22 cellular contexts compared by ENCODE assay signal in the genomic region with DNA sequence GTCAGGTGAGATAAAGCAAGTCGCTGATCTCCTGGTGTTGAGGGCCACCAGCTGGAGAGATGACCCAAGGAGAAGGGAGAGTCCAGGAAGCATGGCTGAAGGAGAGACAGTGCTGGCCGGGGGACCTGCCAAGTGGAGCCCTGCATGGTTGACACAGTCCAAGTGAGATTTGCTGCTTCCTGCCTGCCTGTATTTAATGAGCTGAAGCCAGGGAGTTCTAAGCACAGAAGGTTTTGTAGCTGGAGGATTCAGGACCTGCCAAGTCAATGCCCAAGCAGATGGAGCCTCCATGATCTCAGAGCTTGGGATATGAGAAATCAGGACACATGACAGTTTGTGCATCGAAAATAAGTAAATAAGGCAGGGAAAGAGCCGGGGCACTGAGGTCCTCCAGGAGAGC.
"Had no signal": no experiment of that assay in that cellular context is flagged by ENCODE, and none has a peak within 500 bp of the region (broad histone marks: within the 10 kb centered on the region; RNA-seq: fewer than 3 reads in every experiment).

No MANE protein-coding gene starts in this region.

- H3K36me3 ChIP-seq: left ventricle myocardium inferior, neutrophil, pancreas, upper lobe of right lung had no signal

- H3K27me3 Mint-ChIP-seq: activated naive CD8-positive, alpha-beta T cell treated with anti-CD3 and anti-CD28 coated beads for 36 hours; dendritic cell treated with granulocyte-macrophage colony-stimulating factor and Interleukin-4, amounts not matched to agents 40 ng/mL and 50 ng/mL, for 4 days had no signal

- H3K27me3 ChIP-seq: foreskin keratinocyte, neutrophil, pancreas, upper lobe of right lung had no signal

- H3K9me3 ChIP-seq: left ventricle myocardium inferior, neutrophil, pancreas, upper lobe of right lung had no signal

- DNase-seq: activated CD4-positive, alpha-beta T cell treated with anti-CD3 and anti-CD28 coated beads for 4 hours; activated CD4-positive, alpha-beta T cell treated with anti-CD3 and anti-CD28 coated beads, Interleukin-2, amount 50 U/mL, for 48 hours; activated CD4-positive, CD25-positive, alpha-beta regulatory T cell; activated CD8-positive, alpha-beta memory T cell treated with anti-CD3 and anti-CD28 coated beads, Interleukin-2, amount 50 U/mL, for 48 hours; activated naive CD4-positive, alpha-beta T cell treated with Interleukin-2 at 50 U/mL for 16 hours; activated naive CD8-positive, alpha-beta T cell treated with anti-CD3 and anti-CD28 coated beads for 36 hours; activated T-cell treated with anti-CD3 and anti-CD28 coated beads, Interleukin-2, amount 50 U/mL, for 4 hours; effector CD4-positive, alpha-beta T cell; foreskin keratinocyte; hippocampal formation; kidney glomerular epithelial cell; left ventricle myocardium inferior; naive thymus-derived CD8-positive, alpha-beta T cell; pancreas; right cardiac atrium; stimulated activated CD4-positive, alpha-beta T cell treated with anti-CD3 and anti-CD28 coated beads, Interleukin-4, amount 100 ng/mL, for 24 hours; stimulated activated naive CD8-positive, alpha-beta T cell treated with anti-CD3 and anti-CD28 coated beads, Interleukin-15, Interleukin-2, amounts not matched to agents 100 U/mL and 50 U/mL, for 24 hours; T-helper 1 cell; T-helper 9 cell; upper lobe of right lung had no signal

- ATAC-seq: activated T-cell treated with anti-CD3 and anti-CD28 coated beads, Interleukin-2, amount 50 U/mL, for 4 hours; foreskin keratinocyte; naive thymus-derived CD8-positive, alpha-beta T cell; pancreas; right cardiac atrium; stimulated activated naive CD8-positive, alpha-beta T cell treated with anti-CD3 and anti-CD28 coated beads, Interleukin-15, Interleukin-2, amounts not matched to agents 100 U/mL and 50 U/mL, for 24 hours had no signal

- H3K36me3 Mint-ChIP-seq: activated naive CD8-positive, alpha-beta T cell treated with anti-CD3 and anti-CD28 coated beads for 36 hours had no signal

- H3K4me1 Mint-ChIP-seq: activated naive CD8-positive, alpha-beta T cell treated with anti-CD3 and anti-CD28 coated beads for 36 hours had no signal

- H3K4me3 ChIP-seq: left ventricle myocardium inferior, pancreas, upper lobe of right lung had no signal

- H3K27ac ChIP-seq: foreskin keratinocyte, left ventricle myocardium inferior, neutrophil, pancreas, upper lobe of right lung had no signal

- H3K27ac Mint-ChIP-seq: activated naive CD8-positive, alpha-beta T cell treated with anti-CD3 and anti-CD28 coated beads for 36 hours; dendritic cell treated with granulocyte-macrophage colony-stimulating factor and Interleukin-4, amounts not matched to agents 40 ng/mL and 50 ng/mL, for 4 days had no signal

- H3K4me3 Mint-ChIP-seq: activated naive CD8-positive, alpha-beta T cell treated with anti-CD3 and anti-CD28 coated beads for 36 hours; activated T-cell treated with anti-CD3 and anti-CD28 coated beads, Interleukin-2, amount 50 U/mL, for 4 hours; dendritic cell treated with granulocyte-macrophage colony-stimulating factor and Interleukin-4, amounts not matched to agents 40 ng/mL and 50 ng/mL, for 4 days; naive thymus-derived CD8-positive, alpha-beta T cell had no signal

- H3K9me3 Mint-ChIP-seq: activated naive CD8-positive, alpha-beta T cell treated with anti-CD3 and anti-CD28 coated beads for 36 hours; activated T-cell treated with anti-CD3 and anti-CD28 coated beads, Interleukin-2, amount 50 U/mL, for 4 hours; dendritic cell treated with granulocyte-macrophage colony-stimulating factor and Interleukin-4, amounts not matched to agents 40 ng/mL and 50 ng/mL, for 4 days; naive thymus-derived CD8-positive, alpha-beta T cell had no signal

- H3K4me1 ChIP-seq: left ventricle myocardium inferior, pancreas, upper lobe of right lung had no signal
